Comparison of ENCODE assay signal across 21 cellular contexts in the genomic region with DNA sequence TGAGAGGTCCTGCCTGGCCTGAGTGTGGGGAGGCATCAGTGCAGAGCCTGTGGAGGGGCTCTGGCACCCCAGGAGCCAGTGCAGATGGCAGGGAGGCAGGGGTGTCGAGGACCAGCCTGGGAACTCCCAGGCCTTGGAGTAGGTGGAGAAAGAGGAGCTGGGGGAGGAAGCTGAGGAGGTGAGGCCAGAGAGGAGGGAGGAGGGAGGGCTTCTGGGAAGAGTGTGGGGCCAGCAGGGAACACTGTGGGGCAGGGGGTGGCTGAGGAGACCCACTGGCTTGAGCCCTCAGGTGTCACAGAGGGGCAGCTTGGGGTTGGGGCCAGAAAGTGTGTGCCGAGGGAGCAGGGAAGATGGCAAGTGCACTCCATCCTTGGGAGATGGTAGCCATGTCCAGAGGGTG. TPM values are rescaled to one million over a fixed set of nuclear protein-coding genes. Genes with fewer than 3 reads are reported as not detected.
DNase-seq lines count a peak whose midpoint lies in the region; ATAC-seq, FAIRE-seq and TF ChIP-seq lines count a peak whose summit lies in the region.
"Had no signal": no experiment of that assay in that cellular context is flagged by ENCODE, and none has a peak within 500 bp of the region (broad histone marks: within the 10 kb centered on the region; RNA-seq: fewer than 3 reads in every experiment).

No MANE protein-coding gene starts in this region.

- H3K4me1 ChIP-seq in left ventricle myocardium inferior (peaks cover 87% of the 10 kb centered on the region), colonic mucosa (peaks cover 38% of the 10 kb centered on the region), mucosa of rectum (ENCODE audit: control insufficient read depth in 2 of 2, insufficient read depth in 2 of 2, low read length in 2 of 2) (peaks cover 49 to 56% of the 10 kb centered on the region in 2 donors)

- H3K27ac Mint-ChIP-seq in type B pancreatic cell = peak overlapping the region; percentile 37
- H3K27ac Mint-ChIP-seq: CD8-positive, alpha-beta T cell had no signal

- intact Hi-C loops in left ventricle myocardium inferior (cut with micrococcal nuclease) (no loop called here), left ventricle myocardium superior (cut with micrococcal nuclease) (no loop called here), colonic mucosa (cut with DNase I) (no loop called here)

- no peaks in the 10 kb centered on the region for H3K27me3 Mint-ChIP-seq in type B pancreatic cell
- H3K27me3 Mint-ChIP-seq: natural killer cell treated with Interleukin-12 subunit alpha and Interleukin-12 subunit beta and Interleukin-15 and Interleukin-18, amount 100 ng/mL, for 72 hours had no signal

- H3K36me3 ChIP-seq in left ventricle myocardium inferior (peaks cover 9% of the 10 kb centered on the region), colonic mucosa (no peaks in the 10 kb centered on the region), mucosa of rectum (ENCODE audit: control insufficient read depth in 2 of 2, insufficient read depth in 2 of 2, low read length in 2 of 2) (no peaks in the 10 kb centered on the region)
- H3K36me3 ChIP-seq: brain microvascular endothelial cell, upper lobe of right lung had no signal

- ATAC-seq in left ventricle myocardium superior = no peak
- ATAC-seq in GM21515 (IDR thresholded peaks at IDR 0.05; ENCODE audit: unreplicated experiment) = no peak
- no peak for ATAC-seq in HG03159 (IDR thresholded peaks at IDR 0.05; ENCODE audit: unreplicated experiment)
- ATAC-seq: CD8-positive, alpha-beta T cell; natural killer cell treated with Interleukin-12 subunit alpha and Interleukin-12 subunit beta and Interleukin-15 and Interleukin-18, amount 100 ng/mL, for 72 hours; upper lobe of right lung had no signal

- H3K9me3 ChIP-seq in left ventricle myocardium inferior (replicated peaks) = peaks cover 8% of the 10 kb centered on the region
- no peaks in the 10 kb centered on the region for H3K9me3 ChIP-seq in colonic mucosa
- H3K9me3 ChIP-seq in mucosa of rectum (ENCODE audit: control insufficient read depth in 2 of 2, low read length in 2 of 2) = no peaks in the 10 kb centered on the region
- H3K9me3 ChIP-seq: upper lobe of right lung had no signal

- no peak for TF ChIP-seq CTCF in left ventricle myocardium inferior (IDR thresholded peaks at IDR 0.05; ENCODE audit: borderline replicate concordance)
- TF ChIP-seq CTCF in colonic mucosa (IDR thresholded peaks at IDR 0.05) = no peak
- TF ChIP-seq CTCF in type B pancreatic cell (conservative IDR thresholded peaks at IDR 0.05) = no peak

- H3K27ac ChIP-seq in left ventricle myocardium inferior (replicated peaks) (peak overlapping the region; percentile 93), colonic mucosa (peak overlapping the region; percentile 74), mucosa of rectum (ENCODE audit: low read depth in 2 of 2, low read length in 2 of 2) (peak overlapping the region; percentile 80 to 81)
- H3K27ac ChIP-seq: brain microvascular endothelial cell, upper lobe of right lung had no signal

- no peak overlapping the region for H3K4me3 Mint-ChIP-seq in type B pancreatic cell
- H3K4me3 Mint-ChIP-seq: activated naive CD4-positive, alpha-beta T cell treated with anti-CD3 and anti-CD28 coated beads, Interleukin-2, amount 10 ng/mL, durations not matched to agents 7 days and 5 days; CD8-positive, alpha-beta T cell; natural killer cell treated with Interleukin-12 subunit alpha and Interleukin-12 subunit beta and Interleukin-15 and Interleukin-18, amount 100 ng/mL, for 72 hours had no signal

- H3K9me3 Mint-ChIP-seq in type B pancreatic cell = no peaks in the 10 kb centered on the region
- H3K9me3 Mint-ChIP-seq: activated naive CD4-positive, alpha-beta T cell treated with anti-CD3 and anti-CD28 coated beads, Interleukin-2, amount 10 ng/mL, durations not matched to agents 7 days and 5 days; CD8-positive, alpha-beta T cell; natural killer cell treated with Interleukin-12 subunit alpha and Interleukin-12 subunit beta and Interleukin-15 and Interleukin-18, amount 100 ng/mL, for 72 hours had no signal

- H3K27me3 ChIP-seq in left ventricle myocardium inferior (ENCODE audit: low read depth) (no peaks in the 10 kb centered on the region), colonic mucosa (no peaks in the 10 kb centered on the region), mucosa of rectum (ENCODE audit: control insufficient read depth in 2 of 2, insufficient read depth in 2 of 2, low read length in 2 of 2) (no peaks in the 10 kb centered on the region)
- H3K27me3 ChIP-seq: brain microvascular endothelial cell, upper lobe of right lung had no signal

- DNase-seq in left ventricle myocardium inferior = no peak
- DNase-seq in left ventricle myocardium superior = no peak
- no peak for DNase-seq in colonic mucosa
- DNase-seq in type B pancreatic cell (ENCODE audit: extremely low spot score, unreplicated experiment) = peak; percentile 40
- no peak for DNase-seq in frontal cortex (ENCODE audit: low spot score in 2 of 2)
- DNase-seq: activated CD4-positive, alpha-beta T cell treated with anti-CD3 and anti-CD28 coated beads for 4 hours; activated naive CD4-positive, alpha-beta T cell treated with anti-CD3 and anti-CD28 coated beads, Interleukin-2, amount 10 ng/mL, durations not matched to agents 7 days and 5 days; brain microvascular endothelial cell; CD8-positive, alpha-beta T cell; DMS79 treated with DMSO at 0.1 percent for 48 hours; GOT3; MM.1S; NCI-H1694 treated with DMSO at 0.1 percent for 48 hours; NCI-H226; stimulated activated naive CD4-positive, alpha-beta T cell; upper lobe of right lung had no signal

- H3K36me3 Mint-ChIP-seq in type B pancreatic cell = no peaks in the 10 kb centered on the region
- H3K36me3 Mint-ChIP-seq: natural killer cell treated with Interleukin-12 subunit alpha and Interleukin-12 subunit beta and Interleukin-15 and Interleukin-18, amount 100 ng/mL, for 72 hours had no signal

- H3K9ac ChIP-seq in colonic mucosa (ENCODE audit: low read depth in 2 of 2, low read length in 2 of 2) (peak overlapping the region in 1 of 2 donors; percentile 85), mucosa of rectum (ENCODE audit: low read depth in 1 of 2, low read length in 2 of 2) (no peak overlapping the region)

- peaks cover 53% of the 10 kb centered on the region for H3K4me1 Mint-ChIP-seq in type B pancreatic cell (ENCODE audit: unreplicated experiment)

- FAIRE-seq in frontal cortex (lab: Jason Lieb, UNC) = no peak
- FAIRE-seq: RCC 7860 had no signal

- H3K4me3 ChIP-seq in left ventricle myocardium inferior (peak overlapping the region; percentile 99), colonic mucosa (no peak overlapping the region), mucosa of rectum (ENCODE audit: low read length in 2 of 2) (no peak overlapping the region)
- H3K4me3 ChIP-seq: upper lobe of right lung had no signal

RNA-seq across cellular contexts. Expression of a gene that starts 3.8 kb away (rescaled TPM):
- 357 TPM for total RNA-seq in left ventricle myocardium inferior
- 438 TPM for total RNA-seq in left ventricle myocardium superior
- 10 to 100 TPM; 56.3 to 58.1 TPM for total RNA-seq in colonic mucosa
- total RNA-seq in type B pancreatic cell (ENCODE audit: low replicate concordance) = 21.0 and 29.7 TPM in 2 replicates
- 17.5 TPM for total RNA-seq in frontal cortex
